ENCODE assay signal across 8 cellular contexts in the genomic region with DNA sequence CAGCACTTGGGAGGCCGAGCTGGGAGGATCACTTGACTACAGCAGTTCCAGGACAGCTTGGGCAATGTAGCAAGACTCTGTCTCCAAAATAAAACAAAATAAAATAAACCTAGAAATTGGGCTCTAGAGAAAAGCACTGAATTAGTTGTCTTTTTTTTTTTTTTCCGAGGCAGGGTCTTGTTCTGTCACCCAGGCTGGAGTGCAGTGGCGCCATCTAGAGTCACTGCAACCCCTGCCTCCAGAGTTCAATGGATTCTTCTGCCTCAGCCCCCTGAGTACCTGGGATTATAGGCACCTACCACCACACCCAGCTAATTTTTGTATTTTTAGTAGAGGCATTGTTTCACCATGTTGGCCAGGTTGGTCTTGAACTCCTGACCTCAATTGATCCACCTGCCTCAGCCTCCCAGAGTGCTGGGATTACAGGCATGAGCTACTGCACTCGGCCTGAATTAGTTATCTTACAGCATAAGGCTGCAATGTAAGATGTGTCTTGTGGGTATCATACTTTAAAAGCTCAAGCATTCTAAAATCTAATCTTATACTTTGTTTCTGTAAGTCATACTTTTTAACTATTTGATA. TPM values are rescaled to one million over a fixed set of nuclear protein-coding genes. Genes with fewer than 3 reads are reported as not detected.
DNase-seq lines count a peak whose midpoint lies in the region; ATAC-seq and TF ChIP-seq lines count a peak whose summit lies in the region.

No MANE protein-coding gene starts in this region.

- H3K4me3 ChIP-seq in GM23248 (no peak overlapping the region), vagina (no peak overlapping the region)

- intact Hi-C loops in CD4-positive, alpha-beta T cell (cut with DNase I, micrococcal nuclease), result loop anchor here in 1 of 2 experiments (5.0 kb wide), 3 partner anchors 85 to 775 kb away; no protein-coding TSS in a partner anchor
- intact Hi-C loops in activated CD8-positive, alpha-beta T cell treated with anti-CD3 and anti-CD28 coated beads for 36 hours (cut with micrococcal nuclease), result no loop called here
- intact Hi-C loops in vagina (cut with DNase I), result no loop called here

- no peak overlapping the region for H2AFZ ChIP-seq in GM23248

- TF ChIP-seq POLR2A in vagina (IDR thresholded peaks at IDR 0.05), result no peak

- no peaks in the 10 kb centered on the region for H4K20me1 ChIP-seq in GM23248 (ENCODE audit: insufficient read depth)

- in situ Hi-C loops in GM23248 (cut with MboI), result no loop called here

- peaks cover 31% of the 10 kb centered on the region for H3K27me3 Mint-ChIP-seq in CD4-positive, alpha-beta T cell
- peaks cover 16% of the 10 kb centered on the region for H3K27me3 Mint-ChIP-seq in activated CD8-positive, alpha-beta T cell treated with anti-CD3 and anti-CD28 coated beads for 36 hours

- no peak overlapping the region for H3K27ac Mint-ChIP-seq in CD4-positive, alpha-beta T cell
- H3K27ac Mint-ChIP-seq in activated CD8-positive, alpha-beta T cell treated with anti-CD3 and anti-CD28 coated beads for 36 hours, result no peak overlapping the region

- H3K4me1 Mint-ChIP-seq in CD4-positive, alpha-beta T cell (ENCODE audit: low read depth), result peaks cover 5% of the 10 kb centered on the region
- no peaks in the 10 kb centered on the region for H3K4me1 Mint-ChIP-seq in activated CD8-positive, alpha-beta T cell treated with anti-CD3 and anti-CD28 coated beads for 36 hours (ENCODE audit: low read depth)

- H3K27ac ChIP-seq in CD4-positive, alpha-beta T cell (ENCODE audit: low read depth, low read length), result no peak overlapping the region
- no peak overlapping the region for H3K27ac ChIP-seq in GM23248
- no peak overlapping the region for H3K27ac ChIP-seq in vagina

- no peaks in the 10 kb centered on the region for H3K36me3 Mint-ChIP-seq in CD4-positive, alpha-beta T cell (ENCODE audit: low read depth)
- no peaks in the 10 kb centered on the region for H3K36me3 Mint-ChIP-seq in activated CD8-positive, alpha-beta T cell treated with anti-CD3 and anti-CD28 coated beads for 36 hours (ENCODE audit: low read depth)

- CTCF ChIA-PET in CD4-positive, alpha-beta T cell (lab: Charles Lee), result interaction anchor here (0.6 to 1.4 kb wide), 8 partner anchors 19 to 1850 kb away, joined by 3 to 4 read pairs (median 3); no protein-coding TSS in a partner anchor
- CTCF ChIA-PET in activated CD8-positive, alpha-beta T cell treated with anti-CD3 and anti-CD28 coated beads for 36 hours (lab: Charles Lee), result interaction anchor here (0.7 to 2.2 kb wide), 24 partner anchors 10 to 772 kb away, joined by 3 to 18 read pairs (median 4); a partner anchor contains a TSS

- no peaks in the 10 kb centered on the region for H3F3A ChIP-seq in GM23248 (ENCODE audit: insufficient read depth)

- peak; percentile 70 for TF ChIP-seq CTCF in CD4-positive, alpha-beta T cell (IDR thresholded peaks at IDR 0.05)
- TF ChIP-seq CTCF in activated CD8-positive, alpha-beta T cell treated with anti-CD3 and anti-CD28 coated beads for 36 hours (IDR thresholded peaks at IDR 0.05), result peak; percentile 75
- no peak for TF ChIP-seq CTCF in vagina (IDR thresholded peaks at IDR 0.05)

- no peaks in the 10 kb centered on the region for H3K79me2 ChIP-seq in GM23248 (ENCODE audit: insufficient read depth)

- no peak overlapping the region for H3K4me3 Mint-ChIP-seq in CD4-positive, alpha-beta T cell
- H3K4me3 Mint-ChIP-seq in activated CD8-positive, alpha-beta T cell treated with anti-CD3 and anti-CD28 coated beads for 36 hours, result no peak overlapping the region

- no peak overlapping the region for H3K9ac ChIP-seq in GM23248

- H3K27me3 ChIP-seq in CD4-positive, alpha-beta T cell (ENCODE audit: control insufficient read depth, insufficient read depth, low read length), result peaks cover 6% of the 10 kb centered on the region
- no peaks in the 10 kb centered on the region for H3K27me3 ChIP-seq in GM23248 (replicated peaks; ENCODE audit: insufficient read depth)
- no peaks in the 10 kb centered on the region for H3K27me3 ChIP-seq in vagina

- no peak overlapping the region for H3K4me2 ChIP-seq in GM23248 (ENCODE audit: unreplicated experiment)

- POLR2A ChIA-PET in CD4-positive, alpha-beta T cell (lab: Charles Lee), result interaction anchor here (0.6 to 1.3 kb wide), 4 partner anchors 10 to 134 kb away, joined by 3 to 4 read pairs (median 4); a partner anchor contains a TSS
- POLR2A ChIA-PET in activated CD8-positive, alpha-beta T cell treated with anti-CD3 and anti-CD28 coated beads for 36 hours (lab: Charles Lee), result interaction anchor here (0.6 to 1.2 kb wide), 3 partner anchors 10 to 128 kb away, joined by 3 to 4 read pairs (median 3); no protein-coding TSS in a partner anchor

- no peaks in the 10 kb centered on the region for H3K9me3 Mint-ChIP-seq in CD4-positive, alpha-beta T cell
- H3K9me3 Mint-ChIP-seq in activated CD8-positive, alpha-beta T cell treated with anti-CD3 and anti-CD28 coated beads for 36 hours, result no peaks in the 10 kb centered on the region

- H3K9me3 ChIP-seq in CD4-positive, alpha-beta T cell (ENCODE audit: control insufficient read depth, low read length), result no peaks in the 10 kb centered on the region
- H3K9me3 ChIP-seq in GM23248 (ENCODE audit: low read depth), result no peaks in the 10 kb centered on the region
- H3K9me3 ChIP-seq in vagina, result no peaks in the 10 kb centered on the region

- no peaks in the 10 kb centered on the region for H3K9me2 ChIP-seq in GM23248 (ENCODE audit: insufficient read depth)

- H3K4me1 ChIP-seq in GM23248 (ENCODE audit: insufficient read depth), result no peaks in the 10 kb centered on the region
- H3K4me1 ChIP-seq in vagina, result no peaks in the 10 kb centered on the region

- WGBS in GM23248 (ENCODE audit: low coverage in 1 of 2, low lambda C conversion rate in 2 of 2, missing lambda C conversion rate in 2 of 2), 2 experiments, result 26 to 39% methylated on average over 4 of the region's 4 CpGs

- H3K36me3 ChIP-seq in GM23248 (ENCODE audit: low read depth) (no peaks in the 10 kb centered on the region), vagina (no peaks in the 10 kb centered on the region)

- peak; percentile 55 for ATAC-seq in CD4-positive, alpha-beta T cell (ENCODE audit: poor library complexity)
- peak; percentile 61 for ATAC-seq in activated CD8-positive, alpha-beta T cell treated with anti-CD3 and anti-CD28 coated beads for 36 hours

- peak; percentile 31 to 62 (median 42) for DNase-seq in CD4-positive, alpha-beta T cell
- peak; percentile 47 for DNase-seq in HT1080 (ENCODE audit: low read depth)
- DNase-seq in activated CD8-positive, alpha-beta T cell treated with anti-CD3 and anti-CD28 coated beads for 36 hours, result peak; percentile 76
- peak; percentile 14 for DNase-seq in fibroblast of peridontal ligament (ENCODE audit: extremely low read depth)
- peak; percentile 48 for DNase-seq in stimulated activated CD4-positive, alpha-beta T cell treated with anti-CD3 and anti-CD28 coated beads, Interleukin-12 subunit alpha, Interleukin-12 subunit beta, amount 100 ng/mL, for 4 hours
- DNase-seq in GM23248, result no peak
- no peak for DNase-seq in inferior parietal cortex (ENCODE audit: extremely low spot score)
- no peak for DNase-seq in vagina (ENCODE audit: extremely low spot score in 2 of 2)

RNA-seq across cellular contexts. Expression of a gene that starts 12.8 kb away (rescaled TPM):
- total RNA-seq in CD4-positive, alpha-beta T cell, result not detected
- not detected in 2 replicates for total RNA-seq in HT1080 (2014; rRNA removed; shearing (Covaris generic))
- polyA plus RNA-seq in HT1080 (2015; cell fraction: cytosol; rRNA removed), result not detected in 2 replicates
- polyA plus RNA-seq in HT1080 (2015; cell fraction: nucleus; rRNA removed), result not detected in 2 replicates
- total RNA-seq in activated CD8-positive, alpha-beta T cell treated with anti-CD3 and anti-CD28 coated beads for 36 hours, result under 1 TPM in 1 of 2 experiments, not detected in 1; 0.79 TPM
- not detected in 2 replicates for total RNA-seq in GM23248 (2014; rRNA removed; shearing (Covaris generic))
- polyA plus RNA-seq in GM23248 (2016; fragmentation: Nextera tagmentation; extraction: Ambion mirVana), result 0.33 and 0.43 TPM in 2 replicates
- total RNA-seq in vagina, result not detected

RNA-seq across cellular contexts. Expression of a gene that starts 18.1 kb away (rescaled TPM):
- 10 to 100 TPM; 11.0 to 15.4 TPM for total RNA-seq in CD4-positive, alpha-beta T cell
- 4.6 and 10.4 TPM in 2 replicates for total RNA-seq in HT1080 (2014; rRNA removed; shearing (Covaris generic))
- 5.3 and 6.6 TPM in 2 replicates for polyA plus RNA-seq in HT1080 (2015; cell fraction: cytosol; rRNA removed)
- polyA plus RNA-seq in HT1080 (2015; cell fraction: nucleus; rRNA removed), result 10.7 and 12.0 TPM in 2 replicates
- total RNA-seq in activated CD8-positive, alpha-beta T cell treated with anti-CD3 and anti-CD28 coated beads for 36 hours, result 10 to 100 TPM; 15.0 to 17.5 TPM
- 7.5 and 8.2 TPM in 2 replicates for total RNA-seq in GM23248 (2014; rRNA removed; shearing (Covaris generic))
- polyA plus RNA-seq in GM23248 (2016; fragmentation: Nextera tagmentation; extraction: Ambion mirVana), result 9.8 and 11.3 TPM in 2 replicates
- 13.5 TPM for total RNA-seq in vagina

Comparison
In these comparisons a context has a peak if more than half of its experiments do, and no peak if none do; other contexts are left out.
1. DNase-seq: peak in CD4-positive, alpha-beta T cell (10 of 10), HT1080 (single experiment), activated CD8-positive, alpha-beta T cell treated with anti-CD3 and anti-CD28 coated beads for 36 hours (single experiment), fibroblast of peridontal ligament (single experiment) and stimulated activated CD4-positive, alpha-beta T cell treated with anti-CD3 and anti-CD28 coated beads, Interleukin-12 subunit alpha, Interleukin-12 subunit beta, amount 100 ng/mL, for 4 hours (single experiment); none in GM23248 (single experiment), inferior parietal cortex (single experiment) and vagina (0 of 2).
2. CTCF ChIP-seq: peak in CD4-positive, alpha-beta T cell (single experiment) and activated CD8-positive, alpha-beta T cell treated with anti-CD3 and anti-CD28 coated beads for 36 hours (single experiment); none in vagina (0 of 3).